Comparison of ENCODE assay signal across 1 cellular context in genomic region chr1:109984456-109985250, GRCh38.
A peak's percentile ranks its signal among the peaks of the same experiment; 100 is the strongest.
TF ChIP-seq lines count a peak whose summit lies in the region.

Gene AHCYL1, plus strand, starts transcription at chr1:109984765. Its CDS starts 288 bp downstream, at chr1:109985053.

TF ChIP-seq in HCT116, 20 proteins besides CTCF, POLR2A, EP300 and RAD21 (continued from another document):
- TF ChIP-seq REST (IDR thresholded peaks at IDR 0.05; ENCODE audit: low read depth) (no peak), EZH2 (IDR thresholded peaks at IDR 0.05) (no peak), SRF (IDR thresholded peaks at IDR 0.05; ENCODE audit: low read depth) (no peak), SP1 (IDR thresholded peaks at IDR 0.05; ENCODE audit: low read depth) (peak; percentile 74), ELF1 (IDR thresholded peaks at IDR 0.05; ENCODE audit: borderline replicate concordance, low read depth) (no peak; the same call in 1 of the 2 replicates)
